Comparison of ENCODE assay signal across 8 cellular contexts in genomic region chr2:24918326-24919099, GRCh38. TPM values are rescaled to one million over a fixed set of nuclear protein-coding genes. Genes with fewer than 3 reads are reported as not detected.
DNase-seq lines count a peak whose midpoint lies in the region; ATAC-seq and TF ChIP-seq lines count a peak whose summit lies in the region.

No MANE protein-coding gene starts in this region.

- no peaks in the 10 kb centered on the region for H3K36me3 ChIP-seq in Panc1 (ENCODE audit: control insufficient read depth, insufficient read depth, low read length)

- ATAC-seq in Panc1 (no peak), GM18519 (IDR thresholded peaks at IDR 0.05; ENCODE audit: low FRiP score, unreplicated experiment) (no peak), HG02588 (IDR thresholded peaks at IDR 0.05; ENCODE audit: unreplicated experiment) (no peak)

- BruUV-seq in Calu3 (replicated peaks; lab: Mats Ljungman, UMichigan), result TSS peak; percentile 31
- BruUV-seq in Panc1 (replicated peaks; lab: Mats Ljungman, UMichigan), result no TSS peak

- intact Hi-C loops in Calu3 (cut with micrococcal nuclease; ENCODE audit: unreplicated experiment) (no loop called here), Panc1 (cut with micrococcal nuclease; ENCODE audit: unreplicated experiment) (no loop called here)

- H3K9me3 ChIP-seq in Panc1 (ENCODE audit: control insufficient read depth, insufficient read depth, low read depth, low read length), result no peaks in the 10 kb centered on the region

- no peaks in the 10 kb centered on the region for H3K27me3 ChIP-seq in Panc1 (ENCODE audit: control insufficient read depth, insufficient read depth, low read length)

- H3K4me3 ChIP-seq in Panc1 (ENCODE audit: low read depth in 2 of 2, low read length in 2 of 2) (peak overlapping the region; percentile 59 to 62), epithelial cell of esophagus (ENCODE audit: low read length) (peak overlapping the region; percentile 55)

- POLR2A ChIA-PET in Panc1 (lab: Charles Lee), result no interaction called here

- H3K9me3 Mint-ChIP-seq in Calu3 (ENCODE audit: low read depth, unreplicated experiment) (no peaks in the 10 kb centered on the region), progenitor cell of endocrine pancreas (ENCODE audit: low read depth) (no peaks in the 10 kb centered on the region)

- no peak for DNase-seq in Calu3
- DNase-seq in Panc1 (ENCODE audit: low read depth, low spot score), result no peak
- no peak for DNase-seq in epithelial cell of esophagus (ENCODE audit: low read depth)
- no peak for DNase-seq in progenitor cell of endocrine pancreas (ENCODE audit: low spot score, unreplicated experiment)
- no peak for DNase-seq in NCI-H1436 (lab: John Stamatoyannopoulos, UW)
- DNase-seq in NCI-H82 (lab: John Stamatoyannopoulos, UW), result no peak

- H3K27me3 Mint-ChIP-seq in Calu3 (ENCODE audit: unreplicated experiment) (no peaks in the 10 kb centered on the region), progenitor cell of endocrine pancreas (peaks cover 28% of the 10 kb centered on the region)

- 0 out of 2 replicates have a peak, but pooled peaks cover 3% of the 10 kb centered on the region for H3K4me1 ChIP-seq in Panc1 (ENCODE audit: control insufficient read depth, insufficient read depth, low read length)

- H3K36me3 Mint-ChIP-seq in Calu3 (ENCODE audit: insufficient read depth, unreplicated experiment), result peaks cover 15% of the 10 kb centered on the region
- H3K36me3 Mint-ChIP-seq in progenitor cell of endocrine pancreas (ENCODE audit: insufficient read depth), result no peaks in the 10 kb centered on the region

- H3K4me1 Mint-ChIP-seq in Calu3 (ENCODE audit: low read depth, unreplicated experiment) (peaks cover 16% of the 10 kb centered on the region), progenitor cell of endocrine pancreas (ENCODE audit: low read depth) (peaks cover 3% of the 10 kb centered on the region)

- CTCF ChIA-PET in Calu3 (lab: Charles Lee) (no interaction called here), Panc1 (lab: Charles Lee) (interaction anchor here (0.6 kb wide), 1 partner anchor 164 kb away, joined by 3 read pairs; no protein-coding TSS in a partner anchor)

- TF ChIP-seq CTCF in Calu3 (IDR thresholded peaks at IDR 0.05; ENCODE audit: unreplicated experiment) (no peak), Panc1 (IDR thresholded peaks at IDR 0.05) (no peak), epithelial cell of esophagus (IDR thresholded peaks at IDR 0.05; ENCODE audit: insufficient read depth, low read depth, low read length, missing control alignments) (no peak), progenitor cell of endocrine pancreas (IDR thresholded peaks at IDR 0.05; ENCODE audit: unreplicated experiment) (no peak)

- H3K27ac Mint-ChIP-seq in Calu3 (ENCODE audit: unreplicated experiment) (no peak overlapping the region), progenitor cell of endocrine pancreas (peak overlapping the region; percentile 64)

- H3K27ac ChIP-seq in Panc1 (ENCODE audit: low read length), result no peak overlapping the region

- H3K4me3 Mint-ChIP-seq in Calu3 (ENCODE audit: low read depth, unreplicated experiment) (peak overlapping the region; percentile 74), progenitor cell of endocrine pancreas (ENCODE audit: low read depth) (peak overlapping the region; percentile 70)

- in situ Hi-C loops in Panc1 (cut with HindIII; ENCODE audit: low pct_unique_long_range_greater_than_20kb, low sequenced_read_pairs), result no loop called here

RNA-seq across cellular contexts. Expression of gene ADCY3, which starts 1.5 kb away (rescaled TPM):
- total RNA-seq in Calu3 (2022) (57.6 and 63.7 TPM in 2 replicates), Panc1 (2021; ENCODE audit: unreplicated experiment) (34.1 TPM), progenitor cell of endocrine pancreas (22.6 and 24.6 TPM in 2 replicates)
- polyA plus RNA-seq in Panc1 (2012; ENCODE audit: insufficient read length), result 48.5 TPM

RNA-seq across cellular contexts. Expression of gene DNAJC27, which starts 53.2 kb away (rescaled TPM):
- total RNA-seq in Calu3 (2022) (4.6 and 4.9 TPM in 2 replicates), Panc1 (2021; ENCODE audit: unreplicated experiment) (4.9 TPM), progenitor cell of endocrine pancreas (11.3 and 12.3 TPM in 2 replicates)
- polyA plus RNA-seq in Panc1 (2012; ENCODE audit: insufficient read length), result 1.5 TPM
